In genomic region chr1:245153081-245153644, GRCh38 we compare ENCODE assay signal across 1 cellular context.
TF ChIP-seq lines count a peak whose summit lies in the region.

No MANE protein-coding gene starts in this region.

TF ChIP-seq in GM12878, 131 proteins besides CTCF, POLR2A, EP300 and RAD21 (continued from another document):
- TF ChIP-seq ZBTB40 (IDR thresholded peaks at IDR 0.05; ENCODE audit: borderline replicate concordance): no peak
- no peak for TF ChIP-seq JUNB (IDR thresholded peaks at IDR 0.05)
- peak; percentile 77; the same call in 2 of the 3 replicates for TF ChIP-seq POU2F2 (IDR thresholded peaks at IDR 0.05; ENCODE audit: borderline replicate concordance, low read depth, low read length)
- TF ChIP-seq SMC3 (IDR thresholded peaks at IDR 0.05; ENCODE audit: borderline replicate concordance, low read length): peak; percentile 62; the same call in 1 of the 2 replicates
- 0 out of 4 replicates have a peak, but pooled peaks of 1 of the 2 experiments have one; percentile 22 for TF ChIP-seq BHLHE40 (IDR thresholded peaks at IDR 0.05; ENCODE audit: borderline replicate concordance in 1 of 2, low read depth in 2 of 2, low read length in 1 of 2)
- peak; percentile 21 for TF ChIP-seq SUZ12 (IDR thresholded peaks at IDR 0.05; ENCODE audit: unreplicated experiment)
- TF ChIP-seq E2F8 (IDR thresholded peaks at IDR 0.05; ENCODE audit: low read depth, partially characterized antibody): no peak
- TF ChIP-seq MXI1 (IDR thresholded peaks at IDR 0.05; ENCODE audit: low read depth, low read length): no peak
- TF ChIP-seq CREM (IDR thresholded peaks at IDR 0.05; ENCODE audit: low read depth): no peak
